In the genomic region with DNA sequence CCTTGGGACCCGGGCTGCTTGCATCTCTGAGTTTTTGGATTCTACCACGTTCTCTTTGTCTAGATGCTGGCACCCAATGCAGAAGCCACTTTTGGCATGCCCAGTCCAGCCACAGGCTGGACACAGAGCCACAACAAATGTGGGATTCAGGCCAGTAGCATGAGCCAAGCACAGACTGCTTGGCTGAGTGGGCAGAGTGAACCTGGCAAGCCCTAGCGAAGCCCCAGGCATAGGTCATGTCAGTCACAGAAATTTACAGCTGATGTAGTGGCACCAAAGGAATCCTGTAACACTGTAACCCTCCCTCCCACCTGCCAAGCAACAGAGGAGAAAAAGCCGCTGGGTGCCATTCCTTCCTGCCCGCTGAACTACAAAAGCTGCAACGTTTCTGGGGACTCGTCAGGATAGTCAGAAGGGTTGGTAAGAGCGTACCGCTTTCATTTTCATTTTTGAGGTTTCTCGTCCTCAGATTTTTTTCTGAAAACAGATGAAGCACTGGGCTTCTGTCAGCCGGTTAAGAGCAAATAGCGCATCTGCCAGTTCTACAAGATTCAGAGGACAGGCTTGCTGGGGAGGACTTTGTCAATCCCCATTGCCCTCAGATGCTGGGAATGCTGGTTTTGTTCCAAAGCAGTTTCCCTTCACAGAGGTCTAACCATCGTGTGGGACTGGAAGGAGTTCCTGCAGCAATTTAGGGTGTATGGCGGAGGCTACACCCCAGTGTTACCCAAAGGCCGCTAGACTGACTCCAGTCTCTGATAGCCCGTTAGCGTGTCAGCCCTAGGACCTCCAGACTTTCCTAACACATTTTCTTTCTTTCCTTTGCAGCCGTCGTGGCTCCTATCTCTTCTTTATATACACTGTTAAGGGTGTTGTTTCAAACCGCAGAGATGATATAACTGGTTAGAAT, we compare ENCODE assay signal across 2 cellular contexts.
TF ChIP-seq lines count a peak whose summit lies in the region.

No MANE protein-coding gene starts in this region.

TF ChIP-seq in A549, 52 proteins besides CTCF, POLR2A, EP300 and RAD21:
- TF ChIP-seq TP53 (CRISPR knock-in tag; IDR thresholded peaks at IDR 0.05) (no peak), MYC (IDR thresholded peaks at IDR 0.05; ENCODE audit: borderline replicate concordance, low read length) (no peak), ESRRA (IDR thresholded peaks at IDR 0.05; ENCODE audit: borderline replicate concordance, low read length) (no peak), KDM5A (IDR thresholded peaks at IDR 0.05) (no peak)
- TF ChIP-seq, protein P1, sequence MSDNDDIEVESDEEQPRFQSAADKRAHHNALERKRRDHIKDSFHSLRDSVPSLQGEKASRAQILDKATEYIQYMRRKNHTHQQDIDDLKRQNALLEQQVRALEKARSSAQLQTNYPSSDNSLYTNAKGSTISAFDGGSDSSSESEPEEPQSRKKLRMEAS (IDR thresholded peaks at IDR 0.05): no peak
- TF ChIP-seq, protein P2, sequence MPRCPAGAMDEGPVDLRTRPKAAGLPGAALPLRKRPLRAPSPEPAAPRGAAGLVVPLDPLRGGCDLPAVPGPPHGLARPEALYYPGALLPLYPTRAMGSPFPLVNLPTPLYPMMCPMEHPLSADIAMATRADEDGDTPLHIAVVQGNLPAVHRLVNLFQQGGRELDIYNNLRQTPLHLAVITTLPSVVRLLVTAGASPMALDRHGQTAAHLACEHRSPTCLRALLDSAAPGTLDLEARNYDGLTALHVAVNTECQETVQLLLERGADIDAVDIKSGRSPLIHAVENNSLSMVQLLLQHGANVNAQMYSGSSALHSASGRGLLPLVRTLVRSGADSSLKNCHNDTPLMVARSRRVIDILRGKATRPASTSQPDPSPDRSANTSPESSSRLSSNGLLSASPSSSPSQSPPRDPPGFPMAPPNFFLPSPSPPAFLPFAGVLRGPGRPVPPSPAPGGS (IDR thresholded peaks at IDR 0.05): no peak

TF ChIP-seq in GM12878, 131 proteins besides CTCF, POLR2A, EP300 and RAD21:
- TF ChIP-seq ZBED1 (IDR thresholded peaks at IDR 0.05; ENCODE audit: borderline replicate concordance): no peak
- no peak for TF ChIP-seq IRF3 (IDR thresholded peaks at IDR 0.05)
- TF ChIP-seq SIN3A (IDR thresholded peaks at IDR 0.05; ENCODE audit: low read depth, low read length): no peak
- TF ChIP-seq SREBF1 (IDR thresholded peaks at IDR 0.05; ENCODE audit: low read length): no peak
- TF ChIP-seq, protein P3, sequence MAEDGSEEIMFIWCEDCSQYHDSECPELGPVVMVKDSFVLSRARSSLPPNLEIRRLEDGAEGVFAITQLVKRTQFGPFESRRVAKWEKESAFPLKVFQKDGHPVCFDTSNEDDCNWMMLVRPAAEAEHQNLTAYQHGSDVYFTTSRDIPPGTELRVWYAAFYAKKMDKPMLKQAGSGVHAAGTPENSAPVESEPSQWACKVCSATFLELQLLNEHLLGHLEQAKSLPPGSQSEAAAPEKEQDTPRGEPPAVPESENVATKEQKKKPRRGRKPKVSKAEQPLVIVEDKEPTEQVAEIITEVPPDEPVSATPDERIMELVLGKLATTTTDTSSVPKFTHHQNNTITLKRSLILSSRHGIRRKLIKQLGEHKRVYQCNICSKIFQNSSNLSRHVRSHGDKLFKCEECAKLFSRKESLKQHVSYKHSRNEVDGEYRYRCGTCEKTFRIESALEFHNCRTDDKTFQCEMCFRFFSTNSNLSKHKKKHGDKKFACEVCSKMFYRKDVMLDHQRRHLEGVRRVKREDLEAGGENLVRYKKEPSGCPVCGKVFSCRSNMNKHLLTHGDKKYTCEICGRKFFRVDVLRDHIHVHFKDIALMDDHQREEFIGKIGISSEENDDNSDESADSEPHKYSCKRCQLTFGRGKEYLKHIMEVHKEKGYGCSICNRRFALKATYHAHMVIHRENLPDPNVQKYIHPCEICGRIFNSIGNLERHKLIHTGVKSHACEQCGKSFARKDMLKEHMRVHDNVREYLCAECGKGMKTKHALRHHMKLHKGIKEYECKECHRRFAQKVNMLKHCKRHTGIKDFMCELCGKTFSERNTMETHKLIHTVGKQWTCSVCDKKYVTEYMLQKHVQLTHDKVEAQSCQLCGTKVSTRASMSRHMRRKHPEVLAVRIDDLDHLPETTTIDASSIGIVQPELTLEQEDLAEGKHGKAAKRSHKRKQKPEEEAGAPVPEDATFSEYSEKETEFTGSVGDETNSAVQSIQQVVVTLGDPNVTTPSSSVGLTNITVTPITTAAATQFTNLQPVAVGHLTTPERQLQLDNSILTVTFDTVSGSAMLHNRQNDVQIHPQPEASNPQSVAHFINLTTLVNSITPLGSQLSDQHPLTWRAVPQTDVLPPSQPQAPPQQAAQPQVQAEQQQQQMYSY (CRISPR knock-in tag; IDR thresholded peaks at IDR 0.05): no peak
- TF ChIP-seq PBX3 (IDR thresholded peaks at IDR 0.05; ENCODE audit: insufficient replicate concordance, low read depth, low read length): no peak
- no peak for TF ChIP-seq NFYA (IDR thresholded peaks at IDR 0.05; ENCODE audit: borderline replicate concordance, low read depth, low read length)
- TF ChIP-seq, protein P4, sequence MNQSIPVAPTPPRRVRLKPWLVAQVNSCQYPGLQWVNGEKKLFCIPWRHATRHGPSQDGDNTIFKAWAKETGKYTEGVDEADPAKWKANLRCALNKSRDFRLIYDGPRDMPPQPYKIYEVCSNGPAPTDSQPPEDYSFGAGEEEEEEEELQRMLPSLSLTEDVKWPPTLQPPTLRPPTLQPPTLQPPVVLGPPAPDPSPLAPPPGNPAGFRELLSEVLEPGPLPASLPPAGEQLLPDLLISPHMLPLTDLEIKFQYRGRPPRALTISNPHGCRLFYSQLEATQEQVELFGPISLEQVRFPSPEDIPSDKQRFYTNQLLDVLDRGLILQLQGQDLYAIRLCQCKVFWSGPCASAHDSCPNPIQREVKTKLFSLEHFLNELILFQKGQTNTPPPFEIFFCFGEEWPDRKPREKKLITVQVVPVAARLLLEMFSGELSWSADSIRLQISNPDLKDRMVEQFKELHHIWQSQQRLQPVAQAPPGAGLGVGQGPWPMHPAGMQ (IDR thresholded peaks at IDR 0.05; ENCODE audit: borderline replicate concordance): no peak
- no peak for TF ChIP-seq RAD51 (IDR thresholded peaks at IDR 0.05)
- no peak for TF ChIP-seq ZNF207 (IDR thresholded peaks at IDR 0.05; ENCODE audit: borderline replicate concordance)
- no peak for TF ChIP-seq CEBPB (IDR thresholded peaks at IDR 0.05; ENCODE audit: borderline replicate concordance in 1 of 2, low read depth in 2 of 2, low read length in 2 of 2)
- TF ChIP-seq, protein P5, sequence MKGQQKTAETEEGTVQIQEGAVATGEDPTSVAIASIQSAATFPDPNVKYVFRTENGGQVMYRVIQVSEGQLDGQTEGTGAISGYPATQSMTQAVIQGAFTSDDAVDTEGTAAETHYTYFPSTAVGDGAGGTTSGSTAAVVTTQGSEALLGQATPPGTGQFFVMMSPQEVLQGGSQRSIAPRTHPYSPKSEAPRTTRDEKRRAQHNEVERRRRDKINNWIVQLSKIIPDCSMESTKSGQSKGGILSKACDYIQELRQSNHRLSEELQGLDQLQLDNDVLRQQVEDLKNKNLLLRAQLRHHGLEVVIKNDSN (IDR thresholded peaks at IDR 0.05; ENCODE audit: borderline replicate concordance, extremely low read length, insufficient read depth, low read depth, low read length): no peak
- TF ChIP-seq HDAC2 (IDR thresholded peaks at IDR 0.05): no peak
